ENCODE assay signal across 1 cellular context in the genomic region with DNA sequence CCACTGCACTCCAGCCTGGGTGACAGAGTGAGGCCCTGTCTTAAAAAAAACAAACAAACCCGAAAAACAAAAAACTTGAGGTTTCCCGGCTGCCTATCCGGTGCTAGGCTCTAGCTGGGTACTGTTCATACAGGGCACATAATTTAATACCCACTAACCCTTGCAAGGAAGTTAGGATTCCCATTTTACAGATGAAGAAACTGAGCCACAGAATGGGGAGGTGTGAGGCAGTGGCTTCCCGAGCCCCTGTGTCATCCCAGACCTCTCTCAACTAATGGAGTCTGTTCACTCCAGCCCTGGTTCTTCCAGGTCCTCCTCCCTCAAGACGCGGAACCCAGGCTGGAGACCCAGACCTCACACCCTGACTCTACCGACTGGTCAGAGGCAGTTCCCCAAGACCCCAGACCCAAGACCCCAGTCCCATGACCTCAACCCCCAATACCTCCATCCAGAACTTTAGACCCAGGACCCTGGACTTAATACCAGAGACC.
TF ChIP-seq lines count a peak whose summit lies in the region.

No MANE protein-coding gene starts in this region.

TF ChIP-seq in HCT116, 20 proteins besides CTCF, POLR2A, EP300 and RAD21:
- TF ChIP-seq SIN3A (IDR thresholded peaks at IDR 0.05; ENCODE audit: low read depth) (no peak), ZNF274 (IDR thresholded peaks at IDR 0.05; ENCODE audit: low read depth, low read length) (no peak), ZFX (IDR thresholded peaks at IDR 0.05) (no peak), CBX3 (IDR thresholded peaks at IDR 0.05; ENCODE audit: low read depth) (no peak), ELF1 (IDR thresholded peaks at IDR 0.05; ENCODE audit: borderline replicate concordance, low read depth) (no peak), YY1 (IDR thresholded peaks at IDR 0.05; ENCODE audit: extremely low read depth, insufficient replicate concordance, low read depth, low read length) (no peak), TCF7L2 (IDR thresholded peaks at IDR 0.05; ENCODE audit: borderline replicate concordance, extremely low read depth, insufficient read depth, insufficient read length) (no peak), ZBTB33 (IDR thresholded peaks at IDR 0.05; ENCODE audit: extremely low read depth, insufficient replicate concordance, low read length) (no peak), POLR2AphosphoS5 (IDR thresholded peaks at IDR 0.05; ENCODE audit: low read depth, low read length) (no peak), CEBPB (IDR thresholded peaks at IDR 0.05; ENCODE audit: low read depth) (no peak)
